Comparison of ENCODE assay signal across 23 cellular contexts in the genomic region with DNA sequence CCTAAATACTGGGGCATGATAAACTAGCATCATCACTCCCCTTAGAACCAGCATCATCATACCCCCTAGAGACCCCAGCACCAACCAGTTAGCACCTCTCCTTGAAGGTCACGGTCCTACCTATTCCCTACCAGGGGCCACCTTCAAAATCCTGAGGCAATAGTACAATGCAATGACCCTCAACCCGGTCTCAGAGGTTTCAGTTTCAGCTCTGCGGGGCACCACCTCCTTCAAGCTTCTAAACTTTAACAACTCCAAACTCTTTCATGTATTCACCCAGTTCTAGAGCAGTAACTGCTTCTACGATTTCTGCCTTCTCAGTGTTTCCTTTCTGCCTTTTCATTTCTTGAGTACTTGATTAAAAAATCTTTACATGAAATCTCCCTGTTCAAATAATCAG.
DNase-seq lines count a peak whose midpoint lies in the region; ATAC-seq and TF ChIP-seq lines count a peak whose summit lies in the region.
"Had no signal": no experiment of that assay in that cellular context is flagged by ENCODE, and none has a peak within 500 bp of the region (broad histone marks: within the 10 kb centered on the region; RNA-seq: fewer than 3 reads in every experiment).

No MANE protein-coding gene starts in this region.

- WGBS in testis, 2 donors: 88 to 89% methylated on average over 4 of the region's 4 CpGs

- no peak for TF ChIP-seq POLR2A in erythroblast (IDR thresholded peaks at IDR 0.05; ENCODE audit: low read length)
- no peak for TF ChIP-seq POLR2A in testis (IDR thresholded peaks at IDR 0.05)

- DNase-seq in erythroblast (lab: John Stamatoyannopoulos, UW) (peak; percentile 61 to 68), testis (no peak), G401 (ENCODE audit: low spot score) (no peak), DMS53 (lab: John Stamatoyannopoulos, UW) (no peak), NCI-H526 treated with DMSO at 0.1 percent for 48 hours (lab: John Stamatoyannopoulos, UW) (no peak)
- DNase-seq: activated CD4-positive, alpha-beta T cell treated with anti-CD3 and anti-CD28 coated beads, Interleukin-2, amount 50 U/mL, for 48 hours; activated naive CD4-positive, alpha-beta T cell treated with anti-CD3 and anti-CD28 coated beads for 36 hours; activated T-cell treated with anti-CD3 and anti-CD28 coated beads, Interleukin-2, amount 50 U/mL, for 1 hour; anterior cingulate cortex; natural killer cell; NCI-H1105; NCI-H2081 treated with DMSO at 0.1 percent for 48 hours; NCI-H510A; pancreas; SIG-M5; stimulated activated CD4-positive, alpha-beta T cell treated with anti-CD3 and anti-CD28 coated beads, Interleukin-2, amount 100 ng/mL, for 24 hours; WERI-Rb-1 had no signal

- no peak overlapping the region for H3K27ac ChIP-seq in testis
- H3K27ac ChIP-seq: A549, BLaER1, pancreas, vagina, WERI-Rb-1 had no signal

- H3K36me3 ChIP-seq in testis (ENCODE audit: low read depth, missing control alignments): no peaks in the 10 kb centered on the region
- H3K36me3 ChIP-seq: BLaER1, pancreas, vagina, WERI-Rb-1 had no signal

- H3K27me3 ChIP-seq in testis: no peaks in the 10 kb centered on the region
- H3K27me3 ChIP-seq: BLaER1, pancreas, vagina had no signal

- no peaks in the 10 kb centered on the region for H3K9me3 ChIP-seq in testis
- H3K9me3 ChIP-seq: A549, BLaER1, pancreas, vagina had no signal

- TF ChIP-seq CTCF in testis (IDR thresholded peaks at IDR 0.05): no peak

- in situ Hi-C loops in G401 (cut with HindIII; ENCODE audit: low sequenced_read_pairs): no loop called here

- no peaks in the 10 kb centered on the region for H3K4me1 ChIP-seq in testis
- H3K4me1 ChIP-seq: pancreas, vagina had no signal

- H3K4me3 ChIP-seq in testis: no peak overlapping the region
- H3K4me3 ChIP-seq: A549, BLaER1, pancreas, vagina had no signal

- peak; percentile 43 for ATAC-seq in GM18502 (IDR thresholded peaks at IDR 0.05; ENCODE audit: poor library complexity, unreplicated experiment)
- ATAC-seq in GM19351 (IDR thresholded peaks at IDR 0.05; ENCODE audit: unreplicated experiment): peak; percentile 71
- peak; percentile 65 for ATAC-seq in HG03432 (IDR thresholded peaks at IDR 0.05; ENCODE audit: unreplicated experiment)
- ATAC-seq: natural killer cell had no signal

- intact Hi-C loops in testis (cut with DNase I; ENCODE audit: low total_unique reads): no loop called here

Comparison
In these comparisons a context has a peak if more than half of its experiments do, and no peak if none do; other contexts are left out.
1. DNase-seq: peak in erythroblast (2 of 2); none in testis (single experiment), G401 (single experiment), DMS53 (single experiment) and NCI-H526 treated with DMSO at 0.1 percent for 48 hours (single experiment).
2. Peak in every context shown above with its lines, with median percentiles within 50 percentile points of each other: ATAC-seq.